In genomic region chr18:3502650-3503049, GRCh38 we compare ENCODE assay signal across 18 cellular contexts. TPM values are rescaled to one million over a fixed set of nuclear protein-coding genes. Genes with fewer than 3 reads are reported as not detected.
A peak's percentile ranks its signal among the peaks of the same experiment; 100 is the strongest.
DNase-seq lines count a peak whose midpoint lies in the region; ATAC-seq, FAIRE-seq and TF ChIP-seq lines count a peak whose summit lies in the region.
"Had no signal": no experiment of that assay in that cellular context is flagged by ENCODE, and none has a peak within 500 bp of the region (broad histone marks: within the 10 kb centered on the region; RNA-seq: fewer than 3 reads in every experiment).

No MANE protein-coding gene starts in this region.

- in situ Hi-C loops in Panc1 (cut with HindIII; ENCODE audit: low pct_unique_long_range_greater_than_20kb, low sequenced_read_pairs): no loop called here

- TF ChIP-seq CTCF in D721Med (IDR thresholded peaks at IDR 0.05; ENCODE audit: insufficient read depth, missing control alignments) (no peak), Panc1 (IDR thresholded peaks at IDR 0.05) (no peak)

- no peaks in the 10 kb centered on the region for H3K27me3 ChIP-seq in Panc1 (ENCODE audit: control insufficient read depth, insufficient read depth, low read length)

- no peaks in the 10 kb centered on the region for H3K9me3 ChIP-seq in Panc1 (ENCODE audit: control insufficient read depth, insufficient read depth, low read depth, low read length)
- H3K9me3 ChIP-seq: BE2C, HAP-1 had no signal

- H3K36me3 ChIP-seq in Panc1 (ENCODE audit: control insufficient read depth, insufficient read depth, low read length): no peaks in the 10 kb centered on the region
- H3K36me3 ChIP-seq: BE2C, HAP-1 had no signal

- CTCF ChIA-PET in Panc1 (lab: Charles Lee): no interaction called here

- DNase-seq in D721Med (ENCODE audit: insufficient read length, low spot score) (no peak), Panc1 (ENCODE audit: low read depth, low spot score) (no peak), urothelium cell line (ENCODE audit: low spot score) (no peak), OCI-M1 (lab: John Stamatoyannopoulos, UW) (no peak)
- DNase-seq: ACHN; BE2C; C1 segment of cervical spinal cord; CD4-positive, CD25-positive, alpha-beta regulatory T cell; CD8-positive, alpha-beta memory T cell; COR-L47; GDM1; GM23248 had no signal

- no peak overlapping the region for H3K4me3 ChIP-seq in Panc1 (ENCODE audit: low read depth in 2 of 2, low read length in 2 of 2)
- H3K4me3 ChIP-seq: GM23248, HAP-1 had no signal

- POLR2A ChIA-PET in Panc1 (lab: Charles Lee): no interaction called here

- intact Hi-C loops in Panc1 (cut with micrococcal nuclease; ENCODE audit: unreplicated experiment): loop anchor here (5.0 kb wide), 1 partner anchor 220 kb away; no protein-coding TSS in a partner anchor

- ATAC-seq in Panc1 (no peak), HG02588 (IDR thresholded peaks at IDR 0.05; ENCODE audit: unreplicated experiment) (no peak)
- ATAC-seq: HepG2 had no signal

- peak overlapping the region; percentile 98 for H3K27ac ChIP-seq in Panc1 (ENCODE audit: low read length)
- H3K27ac ChIP-seq: GM23248 had no signal

- peaks cover 44% of the 10 kb centered on the region for H3K4me1 ChIP-seq in Panc1 (ENCODE audit: control insufficient read depth, insufficient read depth, low read length)
- H3K4me1 ChIP-seq: BE2C had no signal

- FAIRE-seq in D721Med (lab: Jason Lieb, UNC) (peak; percentile 11), G401.6 (lab: Jason Lieb, UNC) (peak; percentile 6), urothelium cell line (lab: Jason Lieb, UNC) (peak; percentile 50)
- FAIRE-seq: GM12892, GM18507, HepG2 had no signal

- no TSS peak for BruUV-seq in Panc1 (replicated peaks; lab: Mats Ljungman, UMichigan)

RNA-seq across cellular contexts. Expression of gene TGIF1, which starts 52.7 kb away (rescaled TPM):
- total RNA-seq in Panc1 (2021; ENCODE audit: unreplicated experiment): 171 TPM
- polyA plus RNA-seq in Panc1 (2012; ENCODE audit: insufficient read length): 131 TPM
